24 cellular contexts compared by ENCODE assay signal in genomic region chr2:226520723-226521122, GRCh38.
"Had no signal": no experiment of that assay in that cellular context is flagged by ENCODE, and none has a peak within 500 bp of the region (broad histone marks: within the 10 kb centered on the region; RNA-seq: fewer than 3 reads in every experiment).

No MANE protein-coding gene starts in this region.

- H3K4me1 ChIP-seq: colonic mucosa, esophagus squamous epithelium, gastrocnemius medialis, heart right ventricle, left ventricle myocardium inferior, lower lobe of right lung had no signal

- DNase-seq: colonic mucosa; cortex of kidney; effector CD8-positive, alpha-beta T cell; effector memory CD8-positive, alpha-beta T cell; endodermal cell; erythroblast; esophagus squamous epithelium; foreskin fibroblast; foreskin melanocyte; gastrocnemius medialis; glutamatergic neuron; head of caudate nucleus; heart right ventricle; hippocampal formation; kidney glomerular epithelial cell; left colon; left ventricle myocardium inferior; lower lobe of right lung; mesendoderm; midbrain; naive thymus-derived CD4-positive, alpha-beta T cell had no signal

- H3K36me3 ChIP-seq: colonic mucosa, esophagus squamous epithelium, gastrocnemius medialis, heart right ventricle, left ventricle myocardium inferior, lower lobe of right lung had no signal

- H3K9me3 ChIP-seq: colonic mucosa, esophagus squamous epithelium, gastrocnemius medialis, lower lobe of right lung had no signal

- H3K27me3 ChIP-seq: colonic mucosa, esophagus squamous epithelium, gastrocnemius medialis, heart right ventricle had no signal

- H3K27ac ChIP-seq: colonic mucosa, epithelial cell of prostate, esophagus squamous epithelium, gastrocnemius medialis, heart right ventricle, left ventricle myocardium inferior, lower lobe of right lung had no signal

- ATAC-seq: effector memory CD8-positive, alpha-beta T cell; esophagus mucosa; gastrocnemius medialis; left colon; left lobe of liver; lower lobe of right lung; naive thymus-derived CD4-positive, alpha-beta T cell had no signal

- H3K4me3 ChIP-seq: colonic mucosa, esophagus squamous epithelium, gastrocnemius medialis, heart right ventricle, left ventricle myocardium inferior, lower lobe of right lung had no signal
